ENCODE assay signal across 11 cellular contexts in the genomic region with DNA sequence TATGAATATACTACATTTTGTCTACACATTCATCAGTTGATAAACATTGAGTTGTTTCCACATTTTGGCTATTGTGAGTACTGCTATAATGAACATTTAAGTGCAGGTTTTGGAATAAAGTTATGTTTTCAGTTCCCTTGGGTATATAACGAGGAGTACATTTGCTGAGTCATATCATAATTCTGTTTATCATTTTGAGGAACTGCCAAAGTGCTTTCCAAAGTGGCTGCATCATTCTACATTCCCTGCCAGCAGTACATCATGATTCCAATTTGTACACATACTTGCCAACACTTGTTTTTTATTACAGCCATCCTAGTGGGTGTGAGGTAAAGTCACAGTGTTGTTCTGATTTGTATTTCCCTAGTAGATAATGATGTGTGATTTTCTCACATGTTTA.
DNase-seq lines count a peak whose midpoint lies in the region; ATAC-seq and TF ChIP-seq lines count a peak whose summit lies in the region.
"Had no signal": no experiment of that assay in that cellular context is flagged by ENCODE, and none has a peak within 500 bp of the region (broad histone marks: within the 10 kb centered on the region; RNA-seq: fewer than 3 reads in every experiment).

No MANE protein-coding gene starts in this region.

- DNase-seq in left cardiac atrium = no peak
- no peak for DNase-seq in left ventricle myocardium inferior
- DNase-seq in MV-4-11 (lab: John Stamatoyannopoulos, UW) = peak; percentile 81
- DNase-seq in brain microvascular endothelial cell = peak; percentile 53
- DNase-seq in superior temporal gyrus (ENCODE audit: extremely low spot score) = peak; percentile 49
- DNase-seq in T-helper 2 cell = no peak
- DNase-seq in stimulated activated CD4-positive, alpha-beta T cell treated with anti-CD3 and anti-CD28 coated beads, Interleukin-15, amount 100 ng/mL, for 24 hours = no peak
- DNase-seq in activated naive CD4-positive, alpha-beta T cell treated with anti-CD3 and anti-CD28 coated beads, Interleukin-2, amount 50 U/mL, for 16 hours = no peak
- DNase-seq: hypothalamus, NCI-H526 had no signal

- TF ChIP-seq CTCF in left ventricle myocardium inferior (IDR thresholded peaks at IDR 0.05; ENCODE audit: borderline replicate concordance) = no peak
- no peak for TF ChIP-seq CTCF in brain microvascular endothelial cell (IDR thresholded peaks at IDR 0.05; ENCODE audit: low read depth, low read length, missing control alignments)

- H3K9me3 ChIP-seq in left ventricle myocardium inferior (replicated peaks) = no peaks in the 10 kb centered on the region

- intact Hi-C loops in left cardiac atrium (cut with DNase I) = no loop called here
- intact Hi-C loops in left ventricle myocardium inferior (cut with micrococcal nuclease) = no loop called here

- H3K27ac ChIP-seq in left ventricle myocardium inferior (replicated peaks) (no peak overlapping the region), brain microvascular endothelial cell (no peak overlapping the region)

- no peaks in the 10 kb centered on the region for H3K36me3 ChIP-seq in left ventricle myocardium inferior
- H3K36me3 ChIP-seq in brain microvascular endothelial cell (replicated peaks) = no peaks in the 10 kb centered on the region

- H3K4me3 ChIP-seq in left ventricle myocardium inferior (no peak overlapping the region), brain microvascular endothelial cell (ENCODE audit: low read depth, low read length) (no peak overlapping the region)

- in situ Hi-C loops in brain microvascular endothelial cell (cut with HindIII; ENCODE audit: low pct_ligation_motif_present, low sequenced_read_pairs) = no loop called here

- ATAC-seq in left cardiac atrium = peak; percentile 71 to 86
- ATAC-seq: stimulated activated memory B cell treated with anti-CD40 and anti-IgM and Interleukin-4, amounts not matched to agents 10 μg/mL and 1 μg/mL and 100 μg/mL, for 72 hours had no signal

- peaks cover 3% of the 10 kb centered on the region for H3K4me1 ChIP-seq in left ventricle myocardium inferior

- H3K27me3 ChIP-seq in left ventricle myocardium inferior (ENCODE audit: low read depth) (no peaks in the 10 kb centered on the region), brain microvascular endothelial cell (replicated peaks) (no peaks in the 10 kb centered on the region)

Comparison
In these comparisons a context has a peak if more than half of its experiments do, and no peak if none do; other contexts are left out.
1. DNase-seq: peak in MV-4-11 (single experiment), brain microvascular endothelial cell (single experiment) and superior temporal gyrus (single experiment); none in left cardiac atrium (single experiment), left ventricle myocardium inferior (single experiment), T-helper 2 cell (0 of 5), stimulated activated CD4-positive, alpha-beta T cell treated with anti-CD3 and anti-CD28 coated beads, Interleukin-15, amount 100 ng/mL, for 24 hours (single experiment) and activated naive CD4-positive, alpha-beta T cell treated with anti-CD3 and anti-CD28 coated beads, Interleukin-2, amount 50 U/mL, for 16 hours (single experiment).